Comparison of ENCODE assay signal across 8 cellular contexts in the genomic region with DNA sequence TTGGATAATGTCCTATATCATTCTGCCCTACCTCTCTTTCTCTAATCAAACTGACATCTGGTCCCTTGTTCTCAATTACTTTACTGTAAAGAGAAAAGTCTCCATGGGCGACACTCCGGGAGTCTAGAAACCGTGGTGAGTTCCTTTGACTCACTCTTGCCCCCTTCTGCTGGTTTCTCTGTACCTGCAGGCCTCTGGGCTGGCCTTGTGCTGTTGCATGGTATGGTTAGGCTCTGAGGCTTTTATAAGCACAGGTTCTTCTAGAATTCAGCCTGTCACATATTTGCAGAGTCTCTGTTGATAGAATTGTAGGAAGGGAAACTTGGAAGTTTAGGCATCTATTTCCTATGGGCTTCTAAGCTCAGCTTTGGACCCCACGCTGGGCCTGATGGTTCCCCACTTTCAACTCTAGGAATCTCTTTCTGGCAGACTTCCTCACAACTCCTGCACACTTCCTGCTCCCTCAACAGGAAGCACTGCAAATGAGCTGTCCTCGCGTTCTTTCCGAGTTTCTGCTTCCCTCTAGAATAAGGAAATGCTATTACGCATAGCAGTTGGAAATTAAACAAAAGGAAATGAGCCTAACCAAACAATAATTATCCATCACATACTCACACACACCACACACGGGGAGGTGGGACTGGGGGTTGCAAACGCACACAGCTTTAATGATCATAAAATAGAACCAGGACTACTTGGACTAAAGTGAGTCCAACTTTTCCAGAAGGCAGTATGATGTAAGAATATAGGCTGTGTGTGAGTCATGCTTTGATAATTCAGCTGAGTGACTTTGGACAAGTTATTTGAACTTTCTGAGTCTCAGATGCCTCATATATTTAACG.
DNase-seq lines count a peak whose midpoint lies in the region; ATAC-seq and TF ChIP-seq lines count a peak whose summit lies in the region.
"Had no signal": no experiment of that assay in that cellular context is flagged by ENCODE, and none has a peak within 500 bp of the region (broad histone marks: within the 10 kb centered on the region; RNA-seq: fewer than 3 reads in every experiment).

No MANE protein-coding gene starts in this region.

- intact Hi-C loops in heart right ventricle (cut with DNase I) = loop anchor here in 2 of 10 donors (1.0 to 2.0 kb wide), 2 partner anchors 132 to 133 kb away; no protein-coding TSS in a partner anchor
- intact Hi-C loops in naive thymus-derived CD4-positive, alpha-beta T cell (cut with micrococcal nuclease) = no loop called here

- H3K4me3 ChIP-seq in H7 (ENCODE audit: insufficient read depth, low read depth, low read length) = no peak overlapping the region
- no peak overlapping the region for H3K4me3 ChIP-seq in heart right ventricle
- H3K4me3 ChIP-seq in skeletal muscle satellite cell (ENCODE audit: low read length) = peak overlapping the region; percentile 5
- H3K4me3 ChIP-seq in naive thymus-derived CD4-positive, alpha-beta T cell (ENCODE audit: low read length) = no peak overlapping the region

- H3K27me3 Mint-ChIP-seq in naive thymus-derived CD4-positive, alpha-beta T cell = peaks cover 0 to 17% (median 11%) of the 10 kb centered on the region in 5 donors

- peak in 7 of 9 donors; percentile 41 to 68 (median 48) for TF ChIP-seq CTCF in heart right ventricle (IDR thresholded peaks at IDR 0.05)

- no peak overlapping the region for H3K4me3 Mint-ChIP-seq in stimulated activated effector memory CD8-positive, alpha-beta T cell treated with anti-CD3 and anti-CD28 coated beads, Interleukin-12 subunit alpha, Interleukin-12 subunit beta, amount 100 ng/mL, for 72 hours
- no peak overlapping the region for H3K4me3 Mint-ChIP-seq in naive thymus-derived CD4-positive, alpha-beta T cell

- H3K27ac ChIP-seq in heart right ventricle = peak overlapping the region; percentile 44 to 88 (median 80)
- H3K27ac ChIP-seq in naive thymus-derived CD4-positive, alpha-beta T cell (ENCODE audit: low read depth, low read length) = no peak overlapping the region

- H3K27ac Mint-ChIP-seq in stimulated activated effector memory CD8-positive, alpha-beta T cell treated with anti-CD3 and anti-CD28 coated beads, Interleukin-12 subunit alpha, Interleukin-12 subunit beta, amount 100 ng/mL, for 72 hours = no peak overlapping the region
- H3K27ac Mint-ChIP-seq in naive thymus-derived CD4-positive, alpha-beta T cell = no peak overlapping the region

- H3K9me3 ChIP-seq in heart right ventricle = no peaks in the 10 kb centered on the region
- H3K9me3 ChIP-seq in skeletal muscle satellite cell (replicated peaks; ENCODE audit: low read length) = no peaks in the 10 kb centered on the region
- no peaks in the 10 kb centered on the region for H3K9me3 ChIP-seq in naive thymus-derived CD4-positive, alpha-beta T cell (ENCODE audit: control insufficient read depth in 2 of 3, low read length in 3 of 3)

- DNase-seq in H7 (peak; percentile 69), SW480 (ENCODE audit: low spot score) (peak; percentile 53), heart right ventricle (peak in 1 of 2 donors; percentile 58), NCI-H1105 treated with DMSO at 0.1 percent for 48 hours (lab: John Stamatoyannopoulos, UW) (no peak)
- DNase-seq in stimulated activated effector memory CD8-positive, alpha-beta T cell treated with anti-CD3 and anti-CD28 coated beads, Interleukin-12 subunit alpha, Interleukin-12 subunit beta, amount 100 ng/mL, for 72 hours (ENCODE audit: low spot score in 2 of 2) = no peak
- DNase-seq in naive thymus-derived CD4-positive, alpha-beta T cell = no peak
- DNase-seq: SHP77 treated with DMSO at 0.1 percent for 48 hours had no signal

- CTCF ChIA-PET in naive thymus-derived CD4-positive, alpha-beta T cell (lab: Charles Lee) = no interaction called here

- H3K9ac ChIP-seq in skeletal muscle satellite cell (ENCODE audit: low read depth, low read length) = no peak overlapping the region

- no peaks in the 10 kb centered on the region for H3K36me3 Mint-ChIP-seq in stimulated activated effector memory CD8-positive, alpha-beta T cell treated with anti-CD3 and anti-CD28 coated beads, Interleukin-12 subunit alpha, Interleukin-12 subunit beta, amount 100 ng/mL, for 72 hours
- no peaks in the 10 kb centered on the region for H3K36me3 Mint-ChIP-seq in naive thymus-derived CD4-positive, alpha-beta T cell

- H3K4me1 Mint-ChIP-seq in stimulated activated effector memory CD8-positive, alpha-beta T cell treated with anti-CD3 and anti-CD28 coated beads, Interleukin-12 subunit alpha, Interleukin-12 subunit beta, amount 100 ng/mL, for 72 hours = no peaks in the 10 kb centered on the region
- peaks cover 0 to 1% (median 0%) of the 10 kb centered on the region in 7 donors for H3K4me1 Mint-ChIP-seq in naive thymus-derived CD4-positive, alpha-beta T cell

- peak overlapping the region; percentile 45 for H3K4me2 ChIP-seq in skeletal muscle satellite cell (ENCODE audit: low read length)

- POLR2A ChIA-PET in naive thymus-derived CD4-positive, alpha-beta T cell (lab: Charles Lee) = no interaction called here

- WGBS in heart right ventricle, 2 donors = 31 to 34% methylated on average over 11 of the region's 11 CpGs

- H3K9me3 Mint-ChIP-seq in stimulated activated effector memory CD8-positive, alpha-beta T cell treated with anti-CD3 and anti-CD28 coated beads, Interleukin-12 subunit alpha, Interleukin-12 subunit beta, amount 100 ng/mL, for 72 hours = no peaks in the 10 kb centered on the region
- H3K9me3 Mint-ChIP-seq in naive thymus-derived CD4-positive, alpha-beta T cell = peaks cover 0 to 7% (median 0%) of the 10 kb centered on the region in 11 donors

- H3K4me1 ChIP-seq in heart right ventricle (peaks cover 0 to 44% (median 36%) of the 10 kb centered on the region in 9 donors), skeletal muscle satellite cell (ENCODE audit: control insufficient read depth, insufficient read depth, low read length) (peaks cover 12% of the 10 kb centered on the region)
- H3K4me1 ChIP-seq in naive thymus-derived CD4-positive, alpha-beta T cell (ENCODE audit: control insufficient read depth in 2 of 2, insufficient read depth in 2 of 2, low read length in 2 of 2) = no peaks in the 10 kb centered on the region

- H3K36me3 ChIP-seq in H7 (replicated peaks; ENCODE audit: control insufficient read depth, insufficient read depth, low read length) (no peaks in the 10 kb centered on the region), heart right ventricle (no peaks in the 10 kb centered on the region), skeletal muscle satellite cell (ENCODE audit: insufficient read depth, low read length) (no peaks in the 10 kb centered on the region)
- no peaks in the 10 kb centered on the region for H3K36me3 ChIP-seq in naive thymus-derived CD4-positive, alpha-beta T cell (ENCODE audit: control insufficient read depth in 2 of 3, insufficient read depth in 3 of 3, low read length in 3 of 3)

- no peaks in the 10 kb centered on the region for H3K27me3 ChIP-seq in H7 (ENCODE audit: control insufficient read depth, insufficient read depth, low read length)
- no peaks in the 10 kb centered on the region for H3K27me3 ChIP-seq in heart right ventricle
- no peaks in the 10 kb centered on the region for H3K27me3 ChIP-seq in skeletal muscle satellite cell (ENCODE audit: control insufficient read depth, insufficient read depth, low read length)
- H3K27me3 ChIP-seq in naive thymus-derived CD4-positive, alpha-beta T cell (ENCODE audit: control insufficient read depth in 2 of 2, insufficient read depth in 2 of 2, low read length in 2 of 2) = no peaks in the 10 kb centered on the region

- ATAC-seq in heart right ventricle = peak; percentile 52 to 87 (median 70)
- ATAC-seq in stimulated activated effector memory CD8-positive, alpha-beta T cell treated with anti-CD3 and anti-CD28 coated beads, Interleukin-12 subunit alpha, Interleukin-12 subunit beta, amount 100 ng/mL, for 72 hours = no peak
- ATAC-seq in naive thymus-derived CD4-positive, alpha-beta T cell = no peak

Comparison
In these comparisons a context has a peak if more than half of its experiments do, and no peak if none do; other contexts are left out.
1. DNase-seq: peak in H7 (single experiment) and SW480 (single experiment); none in NCI-H1105 treated with DMSO at 0.1 percent for 48 hours (single experiment), stimulated activated effector memory CD8-positive, alpha-beta T cell treated with anti-CD3 and anti-CD28 coated beads, Interleukin-12 subunit alpha, Interleukin-12 subunit beta, amount 100 ng/mL, for 72 hours (0 of 2) and naive thymus-derived CD4-positive, alpha-beta T cell (0 of 9).
2. ATAC-seq: peak in heart right ventricle (8 of 8); none in stimulated activated effector memory CD8-positive, alpha-beta T cell treated with anti-CD3 and anti-CD28 coated beads, Interleukin-12 subunit alpha, Interleukin-12 subunit beta, amount 100 ng/mL, for 72 hours (single experiment) and naive thymus-derived CD4-positive, alpha-beta T cell (single experiment).